ENCODE assay signal across 23 cellular contexts in the genomic region with DNA sequence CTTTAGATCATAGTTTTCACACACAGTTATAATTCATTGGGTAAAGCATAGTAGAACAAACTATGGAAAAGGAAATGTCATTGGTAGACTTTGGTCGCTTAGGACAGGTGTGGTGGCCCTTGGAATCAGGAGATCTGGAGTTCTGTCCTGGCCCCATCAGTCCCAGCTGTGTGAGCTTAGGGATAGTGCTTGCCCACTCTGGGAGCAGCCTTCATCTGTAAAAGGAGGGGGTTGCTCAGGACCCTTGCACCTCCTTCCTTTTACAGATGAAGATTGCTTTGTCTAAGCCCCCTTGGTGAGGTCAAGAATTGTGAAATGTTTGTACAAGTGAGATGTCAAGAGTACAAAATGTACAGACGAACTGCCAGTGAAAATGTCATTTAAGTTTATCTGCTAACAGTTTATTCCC.
DNase-seq lines count a peak whose midpoint lies in the region; ATAC-seq and TF ChIP-seq lines count a peak whose summit lies in the region.
"Had no signal": no experiment of that assay in that cellular context is flagged by ENCODE, and none has a peak within 500 bp of the region (broad histone marks: within the 10 kb centered on the region; RNA-seq: fewer than 3 reads in every experiment).

No MANE protein-coding gene starts in this region.

- CTCF ChIA-PET in PC-9 (lab: Charles Lee): no interaction called here

- no peaks in the 10 kb centered on the region for H3K79me2 ChIP-seq in PC-9 (ENCODE audit: low read depth)

- no peaks in the 10 kb centered on the region for H3K9me2 ChIP-seq in PC-9 (ENCODE audit: insufficient read depth)

- peak; percentile 65 for ATAC-seq in left colon
- ATAC-seq in HG02610 (IDR thresholded peaks at IDR 0.05; ENCODE audit: unreplicated experiment): no peak
- no peak for ATAC-seq in GM18502 (IDR thresholded peaks at IDR 0.05; ENCODE audit: poor library complexity, unreplicated experiment)
- ATAC-seq: activated naive CD4-positive, alpha-beta T cell treated with anti-CD3 and anti-CD28 coated beads, Interleukin-2, amount 50 U/mL, for 72 hours; HCT116; naive thymus-derived CD8-positive, alpha-beta T cell; SK-N-SH treated with all-trans-retinoic acid at 6 μM for 48 hours; stimulated activated naive CD8-positive, alpha-beta T cell treated with anti-CD3 and anti-CD28 coated beads, Interleukin-15, amount 100 ng/mL, for 72 hours had no signal

- H3K4me1 ChIP-seq in PC-9 (replicated peaks; ENCODE audit: insufficient read depth): peaks cover 17% of the 10 kb centered on the region
- H3K4me1 ChIP-seq: right atrium auricular region had no signal

- no peak for TF ChIP-seq CTCF in C4-2B (conservative IDR thresholded peaks at IDR 0.05)
- no peak for TF ChIP-seq CTCF in PC-9 (conservative IDR thresholded peaks at IDR 0.05)

- H2AFZ ChIP-seq in PC-9: no peak overlapping the region; the same call in 1 of the 2 replicates

- no peaks in the 10 kb centered on the region for H3K9me3 ChIP-seq in PC-9 (ENCODE audit: insufficient read depth, low read depth)
- H3K9me3 ChIP-seq: BLaER1 treated with 17β-estradiol and CSF1 and Interleukin-3, amounts not matched to agents 10 nM and 100 nM; right atrium auricular region had no signal

- intact Hi-C loops in PC-9 (cut with micrococcal nuclease; ENCODE audit: unreplicated experiment): no loop called here
- intact Hi-C loops in left colon (cut with DNase I, micrococcal nuclease): no loop called here

- H3K27ac ChIP-seq in C4-2B (peak overlapping the region; percentile 81), PC-9 (peak overlapping the region; percentile 60), skin epidermis (peak overlapping the region in 12 of 21 experiments; percentile 35 to 86 (median 66))
- H3K27ac ChIP-seq: right atrium auricular region, WERI-Rb-1 had no signal

- no peaks in the 10 kb centered on the region for H3K36me3 ChIP-seq in PC-9 (ENCODE audit: low read depth)
- H3K36me3 ChIP-seq: BLaER1 treated with 17β-estradiol and CSF1 and Interleukin-3, amounts not matched to agents 10 nM and 100 nM; right atrium auricular region; WERI-Rb-1 had no signal

- DNase-seq in PC-9 (no peak), left colon (no peak), activated gamma-delta T cell treated with Interleukin-2 at 50 U/mL for 16 hours (no peak), hypothalamus (lab: John Stamatoyannopoulos, UW) (no peak)
- DNase-seq: activated CD4-positive, alpha-beta T cell treated with anti-CD3 and anti-CD28 coated beads, Interleukin-2, amount 10 ng/mL, durations not matched to agents 7 days and 5 days; aorta; caudate nucleus; EL; kidney glomerular epithelial cell; naive thymus-derived CD8-positive, alpha-beta T cell; NCI-H226; stimulated activated CD4-positive, alpha-beta T cell treated with anti-CD3 and anti-CD28 coated beads, Interleukin-15, amount 100 ng/mL, for 24 hours; stimulated activated naive CD8-positive, alpha-beta T cell treated with anti-CD3 and anti-CD28 coated beads, Interleukin-15, amount 100 ng/mL, for 72 hours; WERI-Rb-1 had no signal

- POLR2A ChIA-PET in PC-9 (lab: Charles Lee; ENCODE audit: unreplicated experiment): no interaction called here

- BruUV-seq in PC-9 (replicated peaks; lab: Mats Ljungman, UMichigan): no TSS peak

- H3K27me3 ChIP-seq in PC-9 (ENCODE audit: insufficient read depth, low read depth): no peaks in the 10 kb centered on the region
- H3K27me3 ChIP-seq: BLaER1 treated with 17β-estradiol and CSF1 and Interleukin-3, amounts not matched to agents 10 nM and 100 nM; right atrium auricular region had no signal

- H4K20me1 ChIP-seq in PC-9 (ENCODE audit: insufficient read depth): no peaks in the 10 kb centered on the region
- H4K20me1 ChIP-seq: BLaER1 treated with 17β-estradiol and CSF1 and Interleukin-3, amounts not matched to agents 10 nM and 100 nM had no signal

- H3K4me3 ChIP-seq in PC-9 (peak overlapping the region; percentile 15; the same call in 1 of the 2 replicates), skin epidermis (no peak overlapping the region)
- H3K4me3 ChIP-seq: BLaER1 treated with 17β-estradiol and CSF1 and Interleukin-3, amounts not matched to agents 10 nM and 100 nM; right atrium auricular region had no signal

- H3F3A ChIP-seq in PC-9 (ENCODE audit: insufficient read depth, low read depth): peaks cover 11% of the 10 kb centered on the region

- peak overlapping the region; percentile 57 for H3K4me2 ChIP-seq in PC-9
